In the genomic region with DNA sequence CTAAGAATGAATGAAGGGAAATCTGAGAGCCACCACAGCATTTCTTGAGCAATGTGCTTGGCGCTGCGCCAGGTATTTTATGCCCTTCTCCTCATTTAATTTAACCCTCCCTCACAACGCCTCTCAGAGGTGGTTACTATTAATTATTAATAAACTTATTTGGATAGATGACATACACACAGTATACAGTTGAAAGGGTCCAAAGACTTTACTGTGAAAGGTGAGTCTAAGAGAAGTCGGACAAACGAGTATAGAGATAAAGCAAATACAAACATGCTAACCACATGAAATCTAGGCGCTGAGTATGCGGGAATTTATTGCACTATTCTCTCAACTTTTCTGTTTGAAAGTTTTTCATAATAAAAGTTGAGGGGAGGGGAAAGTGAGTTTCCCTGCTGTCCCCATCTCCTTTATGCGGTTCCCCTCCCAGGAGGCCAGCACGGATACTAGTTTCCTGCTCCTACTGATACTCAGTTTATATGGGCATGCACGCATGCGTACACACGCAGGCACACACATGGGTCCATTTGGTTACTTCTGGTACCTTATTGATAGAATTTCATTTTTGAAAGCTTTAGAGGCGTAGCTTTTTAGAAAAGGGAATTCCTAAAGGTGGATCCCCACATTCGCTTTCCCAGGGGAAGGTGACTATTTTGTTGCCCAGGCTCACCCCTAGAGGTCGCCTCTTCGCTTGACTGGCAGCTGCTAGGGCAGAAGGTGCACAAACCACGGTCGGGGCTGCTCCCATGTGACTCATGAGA, we compare ENCODE assay signal across 8 cellular contexts. TPM values are rescaled to one million over a fixed set of nuclear protein-coding genes. Genes with fewer than 3 reads are reported as not detected.
A peak's percentile ranks its signal among the peaks of the same experiment; 100 is the strongest.
DNase-seq lines count a peak whose midpoint lies in the region; ATAC-seq lines count a peak whose summit lies in the region.

No MANE protein-coding gene starts in this region.

- peaks cover 4 to 9% (median 9%) of the 10 kb centered on the region in 3 donors for H3K4me1 Mint-ChIP-seq in T-cell

- POLR2A ChIA-PET in T-cell (lab: Charles Lee), result no interaction called here

- peak overlapping the region in 1 of 3 donors; percentile 33 for H3K4me3 Mint-ChIP-seq in T-cell

- CTCF ChIA-PET in T-cell (lab: Charles Lee), result interaction anchor here (0.5 to 1.3 kb wide), 3 partner anchors 9 to 70 kb away, joined by 3 to 4 read pairs (median 3); no protein-coding TSS in a partner anchor

- H3K9ac ChIP-seq in adipocyte (ENCODE audit: low read length) (peak overlapping the region; percentile 28), rectal smooth muscle tissue (ENCODE audit: low read length) (no peak overlapping the region)

- no peak overlapping the region for H3K27ac ChIP-seq in rectal smooth muscle tissue (ENCODE audit: low read depth, low read length)

- peak overlapping the region in 1 of 2 donors; percentile 23 for H3K27ac Mint-ChIP-seq in T-cell

- peak; percentile 89 for DNase-seq in EH (ENCODE audit: low read depth)
- DNase-seq in LoVo (ENCODE audit: low spot score), result peak; percentile 83
- peak; percentile 21 to 72 (median 51) for DNase-seq in T-cell
- peak; percentile 76 for DNase-seq in adipocyte (ENCODE audit: low read depth)
- DNase-seq in left cardiac atrium, result peak; percentile 80

- peaks cover 16% of the 10 kb centered on the region for H3K4me1 ChIP-seq in adipocyte (ENCODE audit: control insufficient read depth, insufficient read depth, low read length)
- no peaks in the 10 kb centered on the region for H3K4me1 ChIP-seq in rectal smooth muscle tissue (ENCODE audit: control insufficient read depth, insufficient read depth, low read length)

- H3K36me3 Mint-ChIP-seq in T-cell, result no peaks in the 10 kb centered on the region

- H3K36me3 ChIP-seq in adipocyte (ENCODE audit: control insufficient read depth, insufficient read depth, low read length, severe bottlenecking), result no peaks in the 10 kb centered on the region
- no peaks in the 10 kb centered on the region for H3K36me3 ChIP-seq in rectal smooth muscle tissue (ENCODE audit: control insufficient read depth, insufficient read depth, low read length)

- H3K4me3 ChIP-seq in adipocyte (ENCODE audit: low read length), result peak overlapping the region; percentile 64
- peak overlapping the region; percentile 35 for H3K4me3 ChIP-seq in rectal smooth muscle tissue (ENCODE audit: low read length)

- no peaks in the 10 kb centered on the region for H3K9me3 Mint-ChIP-seq in T-cell

- peak; percentile 91 for ATAC-seq in GM21825 (IDR thresholded peaks at IDR 0.05; ENCODE audit: unreplicated experiment)
- ATAC-seq in T-cell (replicated peaks in 1 of 4), result peak; percentile 91 to 99 (median 95)
- ATAC-seq in left cardiac atrium, result peak; percentile 90 to 97
- no peak for ATAC-seq in GM21526 (IDR thresholded peaks at IDR 0.05; ENCODE audit: low FRiP score, unreplicated experiment)

- intact Hi-C loops in left cardiac atrium (cut with DNase I), result loop anchor here in 1 of 2 donors (5.0 kb wide), 1 partner anchor 69 kb away; no protein-coding TSS in a partner anchor

- no peaks in the 10 kb centered on the region for H3K27me3 Mint-ChIP-seq in T-cell

- no peaks in the 10 kb centered on the region for H3K27me3 ChIP-seq in adipocyte (replicated peaks; ENCODE audit: control insufficient read depth, insufficient read depth, low read length)
- H3K27me3 ChIP-seq in rectal smooth muscle tissue (ENCODE audit: control insufficient read depth, insufficient read depth, low read length), result no peaks in the 10 kb centered on the region

- no peaks in the 10 kb centered on the region for H3K9me3 ChIP-seq in adipocyte (ENCODE audit: control insufficient read depth, low read length)

RNA-seq across cellular contexts. Expression of a gene that starts 28.5 kb away (rescaled TPM):
- total RNA-seq in T-cell (1 to 10 TPM; 6.6 to 9.4 (median 7.8) TPM), left cardiac atrium (1 to 10 TPM; 5.3 to 7.1 TPM)

RNA-seq across cellular contexts. Expression of a gene that starts 29.7 kb away (rescaled TPM):
- total RNA-seq in T-cell (10 to 100 TPM; 27.0 to 54.2 (median 49.2) TPM), left cardiac atrium (100 to 1,000 TPM; 121 to 146 TPM)
